Comparison of ENCODE assay signal across 1 cellular context in the genomic region with DNA sequence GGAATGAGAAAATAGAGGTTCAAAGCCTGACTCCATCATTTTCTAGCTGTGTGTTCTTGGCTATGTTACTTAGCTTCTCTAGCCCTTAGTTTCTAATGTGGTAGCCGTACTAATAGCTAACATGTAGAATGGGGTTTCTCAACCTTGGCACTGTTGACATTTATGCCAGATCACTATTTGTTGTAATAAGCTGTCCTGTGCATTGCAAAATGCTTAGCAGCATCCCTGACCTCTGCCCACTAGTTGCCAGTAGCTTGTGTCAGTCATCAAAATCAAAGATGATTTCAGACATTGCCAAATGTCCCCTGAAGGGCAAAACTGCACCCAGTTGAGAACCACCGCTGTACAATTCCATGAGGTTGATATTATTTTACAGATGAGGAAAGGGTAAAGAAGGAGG.
TF ChIP-seq lines count a peak whose summit lies in the region.

No MANE protein-coding gene starts in this region.

TF ChIP-seq in liver, 16 proteins besides CTCF, POLR2A, EP300 and RAD21 (continued from another document):
- TF ChIP-seq REST (IDR thresholded peaks at IDR 0.05), result peak; percentile 41
- TF ChIP-seq YY1 (IDR thresholded peaks at IDR 0.05), result peak; percentile 62
- TF ChIP-seq FOXA1 (IDR thresholded peaks at IDR 0.05), result peak; percentile 85
- TF ChIP-seq JUND (IDR thresholded peaks at IDR 0.05), result no peak
- TF ChIP-seq HNF4G (IDR thresholded peaks at IDR 0.05), result no peak
- TF ChIP-seq MAX (IDR thresholded peaks at IDR 0.05), result peak; percentile 35
- peak; percentile 34 for TF ChIP-seq SP1 (IDR thresholded peaks at IDR 0.05)
- TF ChIP-seq NR2F2 (IDR thresholded peaks at IDR 0.05), result no peak
